ENCODE assay signal across 21 cellular contexts in the genomic region with DNA sequence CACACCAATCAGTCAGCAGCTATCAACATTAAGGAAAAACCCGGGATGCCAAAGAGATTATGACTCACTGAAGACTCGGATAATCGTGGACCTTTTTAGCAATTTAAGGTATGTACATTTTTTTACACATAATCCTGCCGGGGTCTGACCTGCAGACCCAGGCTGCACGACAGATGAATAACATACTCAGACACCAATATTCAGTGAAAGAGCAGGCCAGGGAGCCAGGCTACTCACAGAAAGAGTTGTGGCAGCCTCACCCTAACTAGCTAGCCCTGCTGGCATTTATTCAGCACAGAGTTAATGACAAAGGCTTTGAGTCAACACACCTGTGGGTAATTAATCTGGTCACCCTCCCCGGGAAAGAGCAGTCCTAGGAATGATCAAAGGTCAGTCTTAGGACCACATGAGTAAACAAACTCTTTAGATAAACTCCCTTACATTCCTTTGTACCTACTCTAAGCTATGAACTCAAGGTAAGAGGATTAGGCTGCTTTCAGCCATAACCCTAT.
DNase-seq lines count a peak whose midpoint lies in the region.
"Had no signal": no experiment of that assay in that cellular context is flagged by ENCODE, and none has a peak within 500 bp of the region (broad histone marks: within the 10 kb centered on the region; RNA-seq: fewer than 3 reads in every experiment).

No MANE protein-coding gene starts in this region.

- H4K12ac ChIP-seq in trophoblast cell (ENCODE audit: low read depth, low read length): no peak overlapping the region

- WGBS in trophoblast cell (ENCODE audit: extremely low coverage, insufficient coverage, insufficient read length): no CpG with 5 or more reads among the region's 6 CpGs

- DNase-seq in EL (peak; percentile 33), HuH-7 (ENCODE audit: low spot score) (peak; percentile 8), astrocyte of the hippocampus (ENCODE audit: low read depth, low spot score) (peak; percentile 13), trophoblast cell (peak; percentile 1 to 3), SIG-M5 (lab: John Stamatoyannopoulos, UW) (no peak), GF-D8 (lab: John Stamatoyannopoulos, UW) (no peak)
- no peak for DNase-seq in activated CD4-positive, alpha-beta memory T cell treated with anti-CD3 and anti-CD28 coated beads for 36 hours
- DNase-seq: CD8-positive, alpha-beta memory T cell; esophagus squamous epithelium; KBM-7; NCI-H1092 treated with DMSO at 0.1 percent for 48 hours; NCI-H69; occipital lobe; Peyer's patch; right cardiac atrium; stimulated activated naive CD4-positive, alpha-beta T cell treated with Interleukin-2 at 50 U/mL for 16 hours; T-helper 9 cell; upper lobe of left lung had no signal

- CTCF ChIA-PET in activated CD4-positive, alpha-beta memory T cell treated with anti-CD3 and anti-CD28 coated beads for 36 hours (lab: Charles Lee): no interaction called here

- H2AFZ ChIP-seq in trophoblast cell (ENCODE audit: insufficient read depth, low read length, poor library complexity): no peak overlapping the region

- no peak overlapping the region for H3K4me3 ChIP-seq in trophoblast cell (ENCODE audit: low read depth, low read length)
- H3K4me3 ChIP-seq: esophagus squamous epithelium, GM12878, Peyer's patch, SK-N-MC, upper lobe of left lung had no signal

- no peak overlapping the region for H3K27ac ChIP-seq in trophoblast cell (ENCODE audit: low read depth, low read length)
- H3K27ac ChIP-seq: esophagus squamous epithelium, Peyer's patch, SK-N-MC, upper lobe of left lung had no signal

- no peak overlapping the region for H3K4me2 ChIP-seq in trophoblast cell (ENCODE audit: low read length)

- no peaks in the 10 kb centered on the region for H3K79me1 ChIP-seq in trophoblast cell (ENCODE audit: low read length)

- no peaks in the 10 kb centered on the region for H3K36me3 Mint-ChIP-seq in activated CD4-positive, alpha-beta memory T cell treated with anti-CD3 and anti-CD28 coated beads for 36 hours
- H3K36me3 Mint-ChIP-seq: CD8-positive, alpha-beta memory T cell had no signal

- no peak overlapping the region for H3K4me3 Mint-ChIP-seq in activated CD4-positive, alpha-beta memory T cell treated with anti-CD3 and anti-CD28 coated beads for 36 hours
- H3K4me3 Mint-ChIP-seq: CD8-positive, alpha-beta memory T cell had no signal

- no peaks in the 10 kb centered on the region for H3K27me3 ChIP-seq in trophoblast cell (ENCODE audit: insufficient read depth, low read length)
- H3K27me3 ChIP-seq: esophagus squamous epithelium, Peyer's patch, upper lobe of left lung had no signal

- POLR2A ChIA-PET in activated CD4-positive, alpha-beta memory T cell treated with anti-CD3 and anti-CD28 coated beads for 36 hours (lab: Charles Lee): no interaction called here

- H4K91ac ChIP-seq in trophoblast cell (ENCODE audit: low read depth, low read length): no peak overlapping the region

- H3K9me3 ChIP-seq in trophoblast cell (ENCODE audit: insufficient read depth, low read depth, low read length): no peaks in the 10 kb centered on the region
- H3K9me3 ChIP-seq: esophagus squamous epithelium, Peyer's patch, upper lobe of left lung had no signal

- no peak overlapping the region for H2AK5ac ChIP-seq in trophoblast cell (ENCODE audit: low read length)

- no peaks in the 10 kb centered on the region for H3K4me1 ChIP-seq in trophoblast cell (ENCODE audit: control insufficient read depth in 1 of 2, insufficient read depth in 2 of 2, low read length in 2 of 2)
- H3K4me1 ChIP-seq: esophagus squamous epithelium, Peyer's patch, upper lobe of left lung had no signal

- H3K23ac ChIP-seq in trophoblast cell (ENCODE audit: low read length): no peak overlapping the region

- no peaks in the 10 kb centered on the region for H3K36me3 ChIP-seq in trophoblast cell (ENCODE audit: control insufficient read depth in 1 of 2, insufficient read depth in 2 of 2, low read length in 2 of 2)
- H3K36me3 ChIP-seq: esophagus squamous epithelium, Peyer's patch, upper lobe of left lung had no signal

- no peaks in the 10 kb centered on the region for H3K27me3 Mint-ChIP-seq in activated CD4-positive, alpha-beta memory T cell treated with anti-CD3 and anti-CD28 coated beads for 36 hours
- H3K27me3 Mint-ChIP-seq: CD8-positive, alpha-beta memory T cell had no signal

- H3K4ac ChIP-seq in trophoblast cell (ENCODE audit: low read depth, low read length): no peak overlapping the region

- H2BK12ac ChIP-seq in trophoblast cell (ENCODE audit: low read length): no peak overlapping the region

- no peak overlapping the region for H3K18ac ChIP-seq in trophoblast cell (ENCODE audit: low read length)

- no peak overlapping the region for H4K8ac ChIP-seq in trophoblast cell (ENCODE audit: low read depth, low read length)

- no peaks in the 10 kb centered on the region for H3K79me2 ChIP-seq in trophoblast cell (ENCODE audit: control insufficient read depth, insufficient read depth, low read length, poor library complexity)

- no peaks in the 10 kb centered on the region for H3K4me1 Mint-ChIP-seq in activated CD4-positive, alpha-beta memory T cell treated with anti-CD3 and anti-CD28 coated beads for 36 hours (ENCODE audit: low read depth)
- H3K4me1 Mint-ChIP-seq: CD8-positive, alpha-beta memory T cell had no signal

- no peak overlapping the region for H3K27ac Mint-ChIP-seq in activated CD4-positive, alpha-beta memory T cell treated with anti-CD3 and anti-CD28 coated beads for 36 hours
- H3K27ac Mint-ChIP-seq: activated T-helper 2 cell treated with anti-CD3 and anti-CD28 coated beads, Interferon-gamma antibody, Interleukin-2, Interleukin-4, amounts not matched to agents 10 μg/mL and 5 μg/mL and 100 μg/mL, durations not matched to agents 14 hours and 24 hours and 36 hours; CD8-positive, alpha-beta memory T cell had no signal

- no peak overlapping the region for H2BK120ac ChIP-seq in trophoblast cell (ENCODE audit: insufficient read depth, low read length, poor library complexity)

- H3K14ac ChIP-seq in trophoblast cell (ENCODE audit: low read length): no peak overlapping the region

- H2BK5ac ChIP-seq in trophoblast cell (ENCODE audit: low read depth, low read length, poor library complexity): no peak overlapping the region

- H3K9me3 Mint-ChIP-seq in activated CD4-positive, alpha-beta memory T cell treated with anti-CD3 and anti-CD28 coated beads for 36 hours: no peaks in the 10 kb centered on the region
- H3K9me3 Mint-ChIP-seq: activated T-helper 2 cell treated with anti-CD3 and anti-CD28 coated beads, Interferon-gamma antibody, Interleukin-2, Interleukin-4, amounts not matched to agents 10 μg/mL and 5 μg/mL and 100 μg/mL, durations not matched to agents 14 hours and 24 hours and 36 hours had no signal

- no peak overlapping the region for H3K9ac ChIP-seq in trophoblast cell (ENCODE audit: low read length)

- intact Hi-C loops in activated CD4-positive, alpha-beta memory T cell treated with anti-CD3 and anti-CD28 coated beads for 36 hours (cut with micrococcal nuclease): no loop called here

Comparison
In these comparisons a context has a peak if more than half of its experiments do, and no peak if none do; other contexts are left out.
1. DNase-seq: peak in EL (single experiment), HuH-7 (single experiment), astrocyte of the hippocampus (single experiment) and trophoblast cell (2 of 2); none in SIG-M5 (single experiment), activated CD4-positive, alpha-beta memory T cell treated with anti-CD3 and anti-CD28 coated beads for 36 hours (single experiment) and GF-D8 (single experiment).